In genomic region chr2:9675369-9676351, GRCh38 we compare ENCODE assay signal across 8 cellular contexts. TPM values are rescaled to one million over a fixed set of nuclear protein-coding genes. Genes with fewer than 3 reads are reported as not detected.
DNase-seq lines count a peak whose midpoint lies in the region; ATAC-seq, FAIRE-seq and TF ChIP-seq lines count a peak whose summit lies in the region.

No MANE protein-coding gene starts in this region.

- no peak for TF ChIP-seq POLR2A in tibial nerve (IDR thresholded peaks at IDR 0.05)

- no peaks in the 10 kb centered on the region for H3K9me3 Mint-ChIP-seq in activated naive CD8-positive, alpha-beta T cell treated with anti-CD3 and anti-CD28 coated beads, Interleukin-2, amount 50 U/mL, for 24 hours
- peaks cover 12% of the 10 kb centered on the region for H3K9me3 Mint-ChIP-seq in activated CD4-positive, alpha-beta T cell treated with anti-CD3 and anti-CD28 coated beads, Interleukin-2, amount 10 ng/mL, durations not matched to agents 7 days and 5 days

- no peaks in the 10 kb centered on the region for H3K27me3 Mint-ChIP-seq in activated naive CD8-positive, alpha-beta T cell treated with anti-CD3 and anti-CD28 coated beads, Interleukin-2, amount 50 U/mL, for 24 hours
- H3K27me3 Mint-ChIP-seq in activated CD4-positive, alpha-beta T cell treated with anti-CD3 and anti-CD28 coated beads, Interleukin-2, amount 10 ng/mL, durations not matched to agents 7 days and 5 days: peaks cover 6% of the 10 kb centered on the region

- H3K36me3 ChIP-seq in pancreas (no peaks in the 10 kb centered on the region), tibial nerve (no peaks in the 10 kb centered on the region), WERI-Rb-1 (no peaks in the 10 kb centered on the region)

- no peaks in the 10 kb centered on the region for H3K4me1 ChIP-seq in pancreas
- peaks cover 0 to 11% (median 3%) of the 10 kb centered on the region in 4 donors for H3K4me1 ChIP-seq in tibial nerve

- no peak for TF ChIP-seq EP300 in tibial nerve (IDR thresholded peaks at IDR 0.05)

- TF ChIP-seq CTCF in epithelial cell of proximal tubule (conservative IDR thresholded peaks at IDR 0.05; ENCODE audit: low read depth, low read length): no peak
- no peak for TF ChIP-seq CTCF in pancreas (IDR thresholded peaks at IDR 0.05)
- TF ChIP-seq CTCF in tibial nerve (IDR thresholded peaks at IDR 0.05): no peak
- TF ChIP-seq CTCF in WERI-Rb-1 (IDR thresholded peaks at IDR 0.05; ENCODE audit: low read depth, low read length): no peak

- H3K4me3 ChIP-seq in epithelial cell of proximal tubule (ENCODE audit: low read depth, low read length) (peak overlapping the region; percentile 49), pancreas (no peak overlapping the region), tibial nerve (no peak overlapping the region), WERI-Rb-1 (ENCODE audit: low read depth, low read length) (no peak overlapping the region)

- no peak overlapping the region for H3K27ac Mint-ChIP-seq in activated naive CD8-positive, alpha-beta T cell treated with anti-CD3 and anti-CD28 coated beads, Interleukin-2, amount 50 U/mL, for 24 hours
- H3K27ac Mint-ChIP-seq in activated CD4-positive, alpha-beta T cell treated with anti-CD3 and anti-CD28 coated beads, Interleukin-2, amount 10 ng/mL, durations not matched to agents 7 days and 5 days: no peak overlapping the region

- CTCF ChIA-PET in activated CD4-positive, alpha-beta T cell treated with anti-CD3 and anti-CD28 coated beads, Interleukin-2, amount 10 ng/mL, durations not matched to agents 7 days and 5 days (lab: Charles Lee): interaction anchor here (1.6 kb wide), 1 partner anchor 12 kb away, joined by 3 read pairs; no protein-coding TSS in a partner anchor

- H3K27me3 ChIP-seq in pancreas (no peaks in the 10 kb centered on the region), tibial nerve (no peaks in the 10 kb centered on the region), WERI-Rb-1 (ENCODE audit: insufficient read depth, low read depth, severe bottlenecking) (no peaks in the 10 kb centered on the region)

- H3K36me3 Mint-ChIP-seq in activated naive CD8-positive, alpha-beta T cell treated with anti-CD3 and anti-CD28 coated beads, Interleukin-2, amount 50 U/mL, for 24 hours (ENCODE audit: low read depth): no peaks in the 10 kb centered on the region
- peaks cover 6% of the 10 kb centered on the region for H3K36me3 Mint-ChIP-seq in activated CD4-positive, alpha-beta T cell treated with anti-CD3 and anti-CD28 coated beads, Interleukin-2, amount 10 ng/mL, durations not matched to agents 7 days and 5 days (ENCODE audit: low read depth)

- DNase-seq in GM04504 (ENCODE audit: low read depth) (peak; percentile 92), epithelial cell of proximal tubule (ENCODE audit: low read depth) (peak; percentile 97), pancreas (no peak), tibial nerve (ENCODE audit: low spot score in 2 of 2) (no peak), WERI-Rb-1 (no peak)
- DNase-seq in activated naive CD8-positive, alpha-beta T cell treated with anti-CD3 and anti-CD28 coated beads, Interleukin-2, amount 50 U/mL, for 24 hours: no peak
- DNase-seq in activated CD4-positive, alpha-beta T cell treated with anti-CD3 and anti-CD28 coated beads, Interleukin-2, amount 10 ng/mL, durations not matched to agents 7 days and 5 days: no peak

- no peak for FAIRE-seq in pancreas (lab: Jason Lieb, UNC)

- no peak overlapping the region for H3K27ac ChIP-seq in pancreas
- peak overlapping the region in 2 of 4 donors; percentile 14 to 29 for H3K27ac ChIP-seq in tibial nerve
- H3K27ac ChIP-seq in WERI-Rb-1: no peak overlapping the region; the same call in 1 of the 2 replicates

- H3K4me1 Mint-ChIP-seq in activated naive CD8-positive, alpha-beta T cell treated with anti-CD3 and anti-CD28 coated beads, Interleukin-2, amount 50 U/mL, for 24 hours: peaks cover 2% of the 10 kb centered on the region
- H3K4me1 Mint-ChIP-seq in activated CD4-positive, alpha-beta T cell treated with anti-CD3 and anti-CD28 coated beads, Interleukin-2, amount 10 ng/mL, durations not matched to agents 7 days and 5 days: peaks cover 7% of the 10 kb centered on the region

- POLR2A ChIA-PET in activated CD4-positive, alpha-beta T cell treated with anti-CD3 and anti-CD28 coated beads, Interleukin-2, amount 10 ng/mL, durations not matched to agents 7 days and 5 days (lab: Charles Lee): no interaction called here

- H3K4me3 Mint-ChIP-seq in activated naive CD8-positive, alpha-beta T cell treated with anti-CD3 and anti-CD28 coated beads, Interleukin-2, amount 50 U/mL, for 24 hours: no peak overlapping the region
- H3K4me3 Mint-ChIP-seq in activated CD4-positive, alpha-beta T cell treated with anti-CD3 and anti-CD28 coated beads, Interleukin-2, amount 10 ng/mL, durations not matched to agents 7 days and 5 days: no peak overlapping the region

- 40 to 57% methylated on average over 14 of the region's 14 CpGs for WGBS in pancreas, 2 donors
- 20 to 31% methylated on average over 14 of the region's 14 CpGs for WGBS in tibial nerve, 2 donors

- peak in 3 of 4 donors; percentile 30 to 70 (median 36) for ATAC-seq in pancreas
- ATAC-seq in activated naive CD8-positive, alpha-beta T cell treated with anti-CD3 and anti-CD28 coated beads, Interleukin-2, amount 50 U/mL, for 24 hours: no peak

- intact Hi-C loops in pancreas (cut with DNase I): no loop called here

- H3K9me3 ChIP-seq in pancreas (no peaks in the 10 kb centered on the region), tibial nerve (no peaks in the 10 kb centered on the region), WERI-Rb-1 (ENCODE audit: severe bottlenecking) (peaks cover 3% of the 10 kb centered on the region)

TF ChIP-seq in PFSK-1, 5 proteins besides CTCF, POLR2A, EP300 and RAD21:
- TF ChIP-seq SIN3A (IDR thresholded peaks at IDR 0.05; ENCODE audit: borderline replicate concordance, insufficient read depth, low read length) (no peak), FOXP2 (optimal IDR thresholded peaks at IDR 0.05; ENCODE audit: borderline replicate concordance, extremely low read depth, extremely low read length, insufficient read depth) (peak; percentile 15), REST (IDR thresholded peaks at IDR 0.05; ENCODE audit: insufficient read depth in 1 of 2, low read depth in 2 of 2, low read length in 2 of 2) (peak in 1 of 2 experiments; percentile 63; a peak in 1 of 4 replicates)

RNA-seq across cellular contexts. Expression of gene YWHAQ, which starts 44.9 kb away (rescaled TPM):
- 347 TPM for polyA plus RNA-seq in PFSK-1 (2012; ENCODE audit: insufficient read length, low read depth)
- total RNA-seq in epithelial cell of proximal tubule (418 and 463 TPM in 2 replicates), pancreas (100 to 1,000 TPM; 127 to 170 (median 161) TPM), tibial nerve (100 to 1,000 TPM; 166 to 213 (median 185) TPM)
- 100 to 1,000 TPM in 1 of 2 donors, 10 to 100 TPM in 1; 70.1 to 131 TPM for polyA plus RNA-seq in pancreas
- 100 to 1,000 TPM; 308 to 322 TPM for total RNA-seq in activated CD4-positive, alpha-beta T cell treated with anti-CD3 and anti-CD28 coated beads, Interleukin-2, amount 10 ng/mL, durations not matched to agents 7 days and 5 days

Comparison
In these comparisons a context has a peak if more than half of its experiments do, and no peak if none do; other contexts are left out.
1. DNase-seq: peak in GM04504 (single experiment) and epithelial cell of proximal tubule (single experiment); none in pancreas (0 of 6), activated naive CD8-positive, alpha-beta T cell treated with anti-CD3 and anti-CD28 coated beads, Interleukin-2, amount 50 U/mL, for 24 hours (single experiment), tibial nerve (0 of 2), activated CD4-positive, alpha-beta T cell treated with anti-CD3 and anti-CD28 coated beads, Interleukin-2, amount 10 ng/mL, durations not matched to agents 7 days and 5 days (single experiment) and WERI-Rb-1 (single experiment).